4 cellular contexts compared by ENCODE assay signal in the genomic region with DNA sequence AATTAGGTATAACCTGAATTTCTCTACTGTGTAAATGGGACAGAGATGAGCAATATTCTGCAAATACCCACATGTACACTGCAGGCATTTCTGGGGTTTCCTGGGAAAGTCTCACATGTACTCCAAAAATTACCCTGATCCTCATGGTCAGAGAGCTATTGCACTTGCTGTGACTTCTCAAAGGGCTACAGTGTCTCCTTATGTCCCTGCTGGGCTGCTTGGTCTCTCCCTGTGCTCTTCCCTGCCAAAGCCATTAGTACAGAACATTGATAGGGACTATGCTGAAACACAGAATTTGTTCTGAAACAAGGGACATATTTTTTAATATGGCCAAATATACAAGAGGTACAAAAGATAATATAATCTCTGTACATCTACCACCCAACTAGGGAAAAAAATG.
"Had no signal": no experiment of that assay in that cellular context is flagged by ENCODE, and none has a peak within 500 bp of the region (broad histone marks: within the 10 kb centered on the region; RNA-seq: fewer than 3 reads in every experiment).

No MANE protein-coding gene starts in this region.

- H3K4me3 ChIP-seq: K562 had no signal

- ATAC-seq: HepG2, K562 had no signal

- DNase-seq: IMR-90, KBM-7 had no signal
